ENCODE assay signal across 20 cellular contexts in the genomic region with DNA sequence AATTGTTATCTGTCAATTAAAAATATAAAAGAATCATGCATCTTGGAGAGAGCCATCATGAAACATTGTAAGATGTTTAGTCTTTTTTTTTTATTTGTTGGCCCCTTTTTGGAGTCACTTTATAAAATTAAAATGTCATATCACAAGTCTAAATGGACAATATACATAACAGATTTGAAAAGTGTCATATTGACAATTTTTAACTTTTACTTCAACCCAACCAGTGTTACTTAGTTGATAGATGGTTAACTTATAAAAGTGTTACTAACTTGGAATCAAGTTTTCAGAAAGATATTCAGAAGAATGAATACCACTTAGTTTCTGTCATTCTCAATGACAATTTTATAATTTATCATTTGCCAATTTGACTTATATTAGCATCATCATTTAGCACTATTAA.
DNase-seq lines count a peak whose midpoint lies in the region; ATAC-seq, FAIRE-seq and TF ChIP-seq lines count a peak whose summit lies in the region.
"Had no signal": no experiment of that assay in that cellular context is flagged by ENCODE, and none has a peak within 500 bp of the region (broad histone marks: within the 10 kb centered on the region; RNA-seq: fewer than 3 reads in every experiment).

No MANE protein-coding gene starts in this region.

- no peak overlapping the region for H3K4ac ChIP-seq in IMR-90 (ENCODE audit: low read depth, low read length)

- H3K4me1 ChIP-seq in A549 (no peaks in the 10 kb centered on the region), IMR-90 (ENCODE audit: control insufficient read depth, insufficient read depth, low read length) (no peaks in the 10 kb centered on the region), kidney (ENCODE audit: control insufficient read depth in 1 of 2, insufficient read depth in 1 of 2, low read depth in 1 of 2, low read length in 2 of 2) (no peaks in the 10 kb centered on the region)
- H3K4me1 ChIP-seq: BE2C, BLaER1 had no signal

- ATAC-seq in A549 = no peak
- no peak for ATAC-seq in IMR-90 (ENCODE audit: low read depth)

- no peaks in the 10 kb centered on the region for H3K79me1 ChIP-seq in IMR-90 (ENCODE audit: low read depth in 1 of 2, low read length in 2 of 2)

- H2AK5ac ChIP-seq in IMR-90 (ENCODE audit: low read depth, low read length) = no peak overlapping the region

- DNase-seq in A549 (ENCODE audit: low read depth in 1 of 2, low spot score in 1 of 2) (no peak), IMR-90 (no peak), kidney (no peak), AML-193 (lab: John Stamatoyannopoulos, UW) (no peak)
- no peak for DNase-seq in stimulated activated CD4-positive, alpha-beta T cell treated with anti-CD3 and anti-CD28 coated beads, Interleukin-2, amount 100 ng/mL, for 48 hours
- DNase-seq: 8988T; BE2C; C1 segment of cervical spinal cord; CD4-positive, alpha-beta memory T cell; CD4-positive, CD25-positive, alpha-beta regulatory T cell; CD8-positive, alpha-beta memory T cell; COR-L47; DMS79 treated with DMSO at 0.1 percent for 48 hours; GF-D8 had no signal

- H3K4me3 ChIP-seq in A549 = no peak overlapping the region
- H3K4me3 ChIP-seq in IMR-90 (ENCODE audit: insufficient read depth, low read depth, low read length) = no peak overlapping the region
- H3K4me3 ChIP-seq in kidney (ENCODE audit: low read length in 2 of 2) = no peak overlapping the region
- H3K4me3 ChIP-seq: BLaER1 had no signal

- H2AK9ac ChIP-seq in IMR-90 (replicated peaks; ENCODE audit: low read depth, low read length, poor library complexity) = no peak overlapping the region

- no TSS peak for BruUV-seq in IMR-90 (replicated peaks; lab: Mats Ljungman, UMichigan)

- TF ChIP-seq POLR2A in A549 (IDR thresholded peaks at IDR 0.05; ENCODE audit: low read length) (no peak), IMR-90 (IDR thresholded peaks at IDR 0.05; ENCODE audit: low read depth, low read length) (no peak)

- no peak overlapping the region for H3K18ac ChIP-seq in IMR-90 (ENCODE audit: low read depth, low read length)

- no peak overlapping the region for H3K23ac ChIP-seq in IMR-90 (ENCODE audit: low read depth, low read length)

- H3K36me3 ChIP-seq in IMR-90 (ENCODE audit: control insufficient read depth, insufficient read depth, low read length) (no peaks in the 10 kb centered on the region), kidney (ENCODE audit: control insufficient read depth in 1 of 2, insufficient read depth in 2 of 2, low read length in 2 of 2) (no peaks in the 10 kb centered on the region)
- H3K36me3 ChIP-seq: BE2C, BLaER1 had no signal

- no peak overlapping the region for H4K91ac ChIP-seq in IMR-90 (ENCODE audit: insufficient read depth, low read depth, low read length)

- H2AFZ ChIP-seq in IMR-90 (replicated peaks; ENCODE audit: low read length, poor library complexity) = no peak overlapping the region

- intact Hi-C loops in IMR-90 (cut with micrococcal nuclease) (no loop called here), kidney (cut with DNase I) (no loop called here)

- H4K20me1 ChIP-seq in IMR-90 (ENCODE audit: insufficient read depth, low read length) = no peaks in the 10 kb centered on the region
- H4K20me1 ChIP-seq: BLaER1 had no signal

- no peak overlapping the region for H2BK20ac ChIP-seq in IMR-90 (ENCODE audit: low read depth, low read length)

- H4K5ac ChIP-seq in IMR-90 (ENCODE audit: low read depth, low read length) = no peak overlapping the region

- H3K14ac ChIP-seq in IMR-90 (replicated peaks; ENCODE audit: low read depth, low read length) = no peak overlapping the region

- H3K27me3 ChIP-seq in IMR-90 (ENCODE audit: control insufficient read depth, insufficient read depth, low read length) = no peaks in the 10 kb centered on the region
- H3K27me3 ChIP-seq: BE2C, BLaER1 had no signal

- in situ Hi-C loops in IMR-90 (cut with MboI; ENCODE audit: low sequenced_read_pairs) = no loop called here

- no peak overlapping the region for H3K9ac ChIP-seq in IMR-90 (ENCODE audit: low read depth, low read length)
- H3K9ac ChIP-seq in kidney (ENCODE audit: low read length in 2 of 2) = no peak overlapping the region
- H3K9ac ChIP-seq: BLaER1 had no signal

- H3K27ac ChIP-seq in A549 (no peak overlapping the region), IMR-90 (ENCODE audit: insufficient read depth, low read length) (no peak overlapping the region), kidney (ENCODE audit: low read depth in 2 of 2, low read length in 2 of 2) (no peak overlapping the region)
- H3K27ac ChIP-seq: BLaER1 had no signal

- POLR2A ChIA-PET in A549 (lab: Yijun Ruan, JAX) = no interaction called here
- POLR2A ChIA-PET in IMR-90 (lab: Charles Lee; ENCODE audit: unreplicated experiment) = no interaction called here

- H3K4me2 ChIP-seq in A549 (no peak overlapping the region), IMR-90 (ENCODE audit: low read depth, low read length) (no peak overlapping the region)
- H3K4me2 ChIP-seq: BLaER1 had no signal

- H3K9me3 ChIP-seq in A549 = peaks cover 22% of the 10 kb centered on the region
- H3K9me3 ChIP-seq in IMR-90 (ENCODE audit: control insufficient read depth, insufficient read depth, low read length) = peaks cover 4% of the 10 kb centered on the region
- peaks cover 0 to 20% of the 10 kb centered on the region in 2 donors for H3K9me3 ChIP-seq in kidney (ENCODE audit: control insufficient read depth in 1 of 2, low read length in 2 of 2)
- H3K9me3 ChIP-seq: BE2C had no signal

- CTCF ChIA-PET in A549 (lab: Yijun Ruan, JAX) = no interaction called here
- CTCF ChIA-PET in IMR-90 (lab: Yijun Ruan, JAX) = no interaction called here

- H3K9me1 ChIP-seq in IMR-90 (ENCODE audit: insufficient read depth, low read length) = no peaks in the 10 kb centered on the region

- FAIRE-seq in A549 (lab: Jason Lieb, UNC) (peak; percentile 7), kidney (lab: Jason Lieb, UNC) (peak; percentile 38)
- FAIRE-seq: A204.1, D721Med, G401.6, GM12891, GM19239 had no signal

- no peak overlapping the region for H2BK120ac ChIP-seq in IMR-90 (ENCODE audit: low read depth, low read length)

- dilution Hi-C loops in IMR-90 (cut with HindIII; ENCODE audit: low sequenced_read_pairs, unreplicated experiment) = no loop called here

- no peak for TF ChIP-seq EP300 in A549 (IDR thresholded peaks at IDR 0.05)

- no peak overlapping the region for H4K8ac ChIP-seq in IMR-90 (ENCODE audit: low read depth in 2 of 2, low read length in 2 of 2)

- H3K56ac ChIP-seq in IMR-90 (ENCODE audit: extremely low read depth, insufficient read depth, low read length) = no peak overlapping the region

- H2BK5ac ChIP-seq in IMR-90 (ENCODE audit: low read depth, low read length, poor library complexity, severe bottlenecking) = no peak overlapping the region

- TF ChIP-seq CTCF in A549 (IDR thresholded peaks at IDR 0.05) (no peak), IMR-90 (conservative IDR thresholded peaks at IDR 0.05; ENCODE audit: low read depth, low read length) (no peak), kidney (IDR thresholded peaks at IDR 0.05; ENCODE audit: borderline replicate concordance, extremely low read depth, insufficient read depth) (no peak)

- H2BK15ac ChIP-seq in IMR-90 (ENCODE audit: low read depth, low read length) = no peak overlapping the region

- TF ChIP-seq RAD21 in A549 (conservative IDR thresholded peaks at IDR 0.05 in 1 of 2, IDR thresholded peaks at IDR 0.05 in 1 of 2) (no peak), IMR-90 (IDR thresholded peaks at IDR 0.05; ENCODE audit: low read length) (no peak)

TF ChIP-seq in A549, 52 proteins besides CTCF, POLR2A, EP300 and RAD21:
- no peak for TF ChIP-seq HDAC2 (IDR thresholded peaks at IDR 0.05)
- TF ChIP-seq MAFK (IDR thresholded peaks at IDR 0.05; ENCODE audit: partially characterized antibody) = peak; percentile 60

TF ChIP-seq in IMR-90, 13 proteins besides CTCF, POLR2A, EP300 and RAD21:
- TF ChIP-seq MAFK (IDR thresholded peaks at IDR 0.05; ENCODE audit: low read depth, low read length) = 0 out of 2 replicates have a peak, but pooled peaks have one; percentile 25
- no peak for TF ChIP-seq FOS (IDR thresholded peaks at IDR 0.05; ENCODE audit: low read depth, low read length)
